Comparison of ENCODE assay signal across 11 cellular contexts in genomic region chr7:116229359-116229758, GRCh38. TPM values are rescaled to one million over a fixed set of nuclear protein-coding genes. Genes with fewer than 3 reads are reported as not detected.
DNase-seq lines count a peak whose midpoint lies in the region; ATAC-seq, FAIRE-seq and TF ChIP-seq lines count a peak whose summit lies in the region.
"Had no signal": no experiment of that assay in that cellular context is flagged by ENCODE, and none has a peak within 500 bp of the region (broad histone marks: within the 10 kb centered on the region; RNA-seq: fewer than 3 reads in every experiment).

No MANE protein-coding gene starts in this region.

- no peaks in the 10 kb centered on the region for H3K36me3 ChIP-seq in thyroid gland
- H3K36me3 ChIP-seq: tibial nerve had no signal

- DNase-seq in activated T-cell treated with anti-CD3 and anti-CD28 coated beads, Interleukin-2, amount 50 U/mL, for 24 hours: no peak
- no peak for DNase-seq in activated T-cell treated with anti-CD3 and anti-CD28 coated beads, Interleukin-2, amount 50 U/mL, for 48 hours
- no peak for DNase-seq in activated naive CD8-positive, alpha-beta T cell treated with anti-CD3 and anti-CD28 coated beads, Interleukin-2, amount 10 ng/mL, durations not matched to agents 7 days and 5 days
- no peak for DNase-seq in thyroid gland
- DNase-seq in urothelium cell line (ENCODE audit: low spot score): no peak
- no peak for DNase-seq in A172 (ENCODE audit: low spot score)
- DNase-seq in activated T-cell treated with anti-CD3 and anti-CD28 coated beads, Interleukin-2, amount 50 U/mL, for 1 hour: no peak
- DNase-seq: posterior cingulate gyrus had no signal

- H3K27me3 ChIP-seq in thyroid gland: no peaks in the 10 kb centered on the region
- H3K27me3 ChIP-seq: tibial nerve had no signal

- H3K4me1 Mint-ChIP-seq in activated T-cell treated with anti-CD3 and anti-CD28 coated beads, Interleukin-2, amount 50 U/mL, for 24 hours (ENCODE audit: low read depth): peaks cover 90% of the 10 kb centered on the region
- peaks cover 60% of the 10 kb centered on the region for H3K4me1 Mint-ChIP-seq in activated naive CD8-positive, alpha-beta T cell treated with anti-CD3 and anti-CD28 coated beads, Interleukin-2, amount 10 ng/mL, durations not matched to agents 7 days and 5 days

- peaks cover 62 to 63% of the 10 kb centered on the region in 2 donors for H3K4me1 ChIP-seq in thyroid gland

- no peaks in the 10 kb centered on the region for H3K9me3 Mint-ChIP-seq in activated T-cell treated with anti-CD3 and anti-CD28 coated beads, Interleukin-2, amount 50 U/mL, for 24 hours
- H3K9me3 Mint-ChIP-seq in activated naive CD8-positive, alpha-beta T cell treated with anti-CD3 and anti-CD28 coated beads, Interleukin-2, amount 10 ng/mL, durations not matched to agents 7 days and 5 days: no peaks in the 10 kb centered on the region
- H3K9me3 Mint-ChIP-seq: activated T-helper 2 cell treated with anti-CD3 and anti-CD28 coated beads, Interferon-gamma antibody, Interleukin-2, Interleukin-4, amounts not matched to agents 10 μg/mL and 5 μg/mL and 100 μg/mL, durations not matched to agents 14 hours and 24 hours and 36 hours had no signal

- H3K4me3 Mint-ChIP-seq in activated T-cell treated with anti-CD3 and anti-CD28 coated beads, Interleukin-2, amount 50 U/mL, for 24 hours: no peak overlapping the region
- no peak overlapping the region for H3K4me3 Mint-ChIP-seq in activated naive CD8-positive, alpha-beta T cell treated with anti-CD3 and anti-CD28 coated beads, Interleukin-2, amount 10 ng/mL, durations not matched to agents 7 days and 5 days

- H3K27ac ChIP-seq in thyroid gland: peak overlapping the region; percentile 87 to 90 (median 88)

- no peak for TF ChIP-seq CTCF in thyroid gland (IDR thresholded peaks at IDR 0.05)

- no peak for FAIRE-seq in urothelium cell line (lab: Jason Lieb, UNC)

- no peaks in the 10 kb centered on the region for H3K27me3 Mint-ChIP-seq in activated T-cell treated with anti-CD3 and anti-CD28 coated beads, Interleukin-2, amount 50 U/mL, for 24 hours
- H3K27me3 Mint-ChIP-seq in activated naive CD8-positive, alpha-beta T cell treated with anti-CD3 and anti-CD28 coated beads, Interleukin-2, amount 10 ng/mL, durations not matched to agents 7 days and 5 days: no peaks in the 10 kb centered on the region

- H3K36me3 Mint-ChIP-seq in activated T-cell treated with anti-CD3 and anti-CD28 coated beads, Interleukin-2, amount 50 U/mL, for 24 hours (ENCODE audit: low read depth): peaks cover 6% of the 10 kb centered on the region
- peaks cover 6% of the 10 kb centered on the region for H3K36me3 Mint-ChIP-seq in activated naive CD8-positive, alpha-beta T cell treated with anti-CD3 and anti-CD28 coated beads, Interleukin-2, amount 10 ng/mL, durations not matched to agents 7 days and 5 days

- POLR2A ChIA-PET in activated naive CD8-positive, alpha-beta T cell treated with anti-CD3 and anti-CD28 coated beads, Interleukin-2, amount 10 ng/mL, durations not matched to agents 7 days and 5 days (lab: Charles Lee): no interaction called here

- peak; percentile 55 for ATAC-seq in HG03045 (IDR thresholded peaks at IDR 0.05; ENCODE audit: unreplicated experiment)
- no peak for ATAC-seq in activated naive CD8-positive, alpha-beta T cell treated with anti-CD3 and anti-CD28 coated beads, Interleukin-2, amount 10 ng/mL, durations not matched to agents 7 days and 5 days (ENCODE audit: low read depth)

- TF ChIP-seq POLR2A in thyroid gland (IDR thresholded peaks at IDR 0.05): no peak

- intact Hi-C loops in thyroid gland (cut with DNase I): no loop called here

- H3K4me3 ChIP-seq in thyroid gland (replicated peaks in 1 of 3): no peak overlapping the region
- H3K4me3 ChIP-seq: tibial nerve had no signal

- H3K9me3 ChIP-seq in thyroid gland: no peaks in the 10 kb centered on the region
- H3K9me3 ChIP-seq: tibial nerve had no signal

- H3K27ac Mint-ChIP-seq in activated T-cell treated with anti-CD3 and anti-CD28 coated beads, Interleukin-2, amount 50 U/mL, for 24 hours: peak overlapping the region; percentile 67
- peak overlapping the region; percentile 14 for H3K27ac Mint-ChIP-seq in activated naive CD8-positive, alpha-beta T cell treated with anti-CD3 and anti-CD28 coated beads, Interleukin-2, amount 10 ng/mL, durations not matched to agents 7 days and 5 days

RNA-seq across cellular contexts. Expression of gene TES, which starts 19.0 kb away (rescaled TPM):
- total RNA-seq in activated naive CD8-positive, alpha-beta T cell treated with anti-CD3 and anti-CD28 coated beads, Interleukin-2, amount 10 ng/mL, durations not matched to agents 7 days and 5 days: 100 to 1,000 TPM; 119 to 121 TPM
- 100 to 1,000 TPM; 148 to 177 (median 158) TPM for total RNA-seq in thyroid gland
- 0.96 and 1.8 TPM in 2 replicates for total RNA-seq in A172 (2014; rRNA removed; shearing (Covaris generic))

Comparison
In these comparisons a context has a peak if more than half of its experiments do, and no peak if none do; other contexts are left out.
1. RNA of gene TES, which starts 19.0 kb away (total RNA-seq): 148 to 177 TPM in thyroid gland and 119 to 121 TPM in activated naive CD8-positive, alpha-beta T cell treated with anti-CD3 and anti-CD28 coated beads, Interleukin-2, amount 10 ng/mL, durations not matched to agents 7 days and 5 days; 0.96 to 1.8 TPM in A172; every median in the first group is over 10 times any median in the second.